ENCODE assay signal across 8 cellular contexts in the genomic region with DNA sequence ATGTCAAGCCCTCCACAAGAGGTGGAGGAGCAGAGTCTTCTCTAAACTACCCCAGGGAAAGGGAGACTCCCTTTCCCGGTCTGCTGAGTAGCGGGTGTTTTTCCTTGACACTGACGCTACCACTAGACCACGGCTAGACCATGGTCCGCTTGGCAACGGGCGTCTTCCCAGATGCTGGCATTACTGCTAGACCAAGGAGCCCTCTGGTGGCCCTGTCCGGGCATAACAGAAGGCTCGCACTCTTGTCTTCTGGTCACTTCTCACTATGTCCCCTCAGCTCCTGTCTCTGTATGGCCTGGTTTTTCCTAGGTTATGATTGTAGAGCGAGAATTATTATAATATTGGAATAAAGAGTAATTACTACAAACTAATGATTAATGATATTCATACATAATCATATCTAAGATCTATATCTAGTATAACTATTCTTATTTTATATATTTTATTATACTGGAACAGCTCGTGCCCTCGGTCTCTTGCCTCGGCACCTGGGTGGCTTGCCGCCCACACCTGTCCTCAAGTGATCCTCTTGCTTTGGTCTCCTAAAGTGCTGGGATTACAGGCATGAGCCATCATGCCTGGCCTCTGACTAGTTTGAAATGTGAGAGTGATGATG. TPM values are rescaled to one million over a fixed set of nuclear protein-coding genes. Genes with fewer than 3 reads are reported as not detected.
DNase-seq lines count a peak whose midpoint lies in the region; ATAC-seq, FAIRE-seq and TF ChIP-seq lines count a peak whose summit lies in the region.
"Not testable (repeated sequence)": the region's sequence is repeated elsewhere in the genome, so short reads cannot be mapped to it uniquely, and the experiment has no call there.

No MANE protein-coding gene starts in this region.

- H3K36me3 Mint-ChIP-seq in brain = not testable (repeated sequence)

- not testable (repeated sequence) for H3K27me3 ChIP-seq in gastroesophageal sphincter

- CTCF ChIA-PET in A549 (lab: Yijun Ruan, JAX) = interaction anchor here (0.6 to 7.7 kb wide), 29 partner anchors 8 to 702 kb away, joined by 3 to 101 read pairs (median 4); a partner anchor contains a TSS

- TF ChIP-seq RAD21 in A549 (conservative IDR thresholded peaks at IDR 0.05 in 1 of 2, IDR thresholded peaks at IDR 0.05 in 1 of 2) = peak; percentile 71 to 73

- peaks cover 11% of the 10 kb centered on the region for H3K27me3 Mint-ChIP-seq in brain

- TF ChIP-seq POLR2A in A549 (IDR thresholded peaks at IDR 0.05; ENCODE audit: low read length); gastroesophageal sphincter (IDR thresholded peaks at IDR 0.05): not testable (repeated sequence)

- POLR2A ChIA-PET in A549 (lab: Yijun Ruan, JAX) = not testable (repeated sequence)

- FAIRE-seq in A549 (lab: Jason Lieb, UNC) = not testable (repeated sequence)

- not testable (repeated sequence) for H3K4me1 ChIP-seq in A549, gastroesophageal sphincter

- H3K27ac Mint-ChIP-seq in brain = not testable (repeated sequence)

- peak in 1 of 2 experiments; percentile 51; a peak in 2 of 6 replicates for ATAC-seq in A549
- not testable (repeated sequence) for ATAC-seq in gastroesophageal sphincter

- H3K9me3 ChIP-seq in A549, gastroesophageal sphincter: not testable (repeated sequence)

- not testable (repeated sequence) for H3K4me3 Mint-ChIP-seq in brain

- H3K4me1 Mint-ChIP-seq in brain = not testable (repeated sequence)

- H3K4me2 ChIP-seq in A549 = peak overlapping the region; percentile 60; the same call in 2 of the 3 replicates

- TF ChIP-seq CTCF in A549 (IDR thresholded peaks at IDR 0.05) (peak; percentile 56), GM12864 (IDR thresholded peaks at IDR 0.05; ENCODE audit: low read depth, low read length, missing control alignments) (peak; percentile 29), brain (conservative IDR thresholded peaks at IDR 0.05) (peak; percentile 58 to 70), gastroesophageal sphincter (IDR thresholded peaks at IDR 0.05) (peak; percentile 26 to 75 (median 64))

- not testable (repeated sequence) for H3K4me3 ChIP-seq in A549; GM12864 (ENCODE audit: low read depth, low read length); gastroesophageal sphincter; skeletal muscle cell (ENCODE audit: low read depth, low read length)

- 22% methylated on average over 14 of the region's 14 CpGs for WGBS in A549 (ENCODE audit: missing lambda C conversion rate)
- 49 to 51% methylated on average over 11 of the region's 14 CpGs for WGBS in gastroesophageal sphincter (ENCODE audit: low coverage in 1 of 2), 2 donors

- peaks cover 13 to 29% (median 20%) of the 10 kb centered on the region in 5 experiments for H3K9me3 Mint-ChIP-seq in brain

- TF ChIP-seq EP300 in A549 (IDR thresholded peaks at IDR 0.05); gastroesophageal sphincter (IDR thresholded peaks at IDR 0.05): not testable (repeated sequence)

- peak in 1 of 2 experiments; percentile 45 for DNase-seq in A549 (ENCODE audit: low read depth in 1 of 2, low spot score in 1 of 2)
- not testable (repeated sequence) for DNase-seq in GM12864 (ENCODE audit: low read depth)
- DNase-seq in NCI-H1105 treated with DMSO at 0.1 percent for 48 hours (lab: John Stamatoyannopoulos, UW) = peak; percentile 9
- peak; percentile 10 for DNase-seq in SK-N-DZ (ENCODE audit: low spot score)
- DNase-seq in lung microvascular endothelial cell (ENCODE audit: low read depth in 2 of 2) = peak; percentile 47 to 48
- DNase-seq in skeletal muscle cell (ENCODE audit: low read depth) = peak; percentile 0

- not testable (repeated sequence) for H3K36me3 ChIP-seq in gastroesophageal sphincter

- H3K27ac ChIP-seq in A549, gastroesophageal sphincter: not testable (repeated sequence)

TF ChIP-seq in A549, 52 proteins besides CTCF, POLR2A, EP300 and RAD21:
- peak; percentile 75 for TF ChIP-seq SMC3 (IDR thresholded peaks at IDR 0.05)

RNA-seq across cellular contexts. Expression of a gene that starts 38.4 kb away (rescaled TPM):
- polyA plus RNA-seq in A549 (2011; rRNA removed) (not detected in 2 replicates), A549 (2017; fragmentation: RNase III; extraction: RNeasy Plus Mini Kit Qiagen cat#74134 plus additional on column Dnase treatment) (not detected in 3 replicates), brain (ENCODE audit: insufficient read depth, low read depth, low replicate concordance) (not detected)
- polyA plus RNA-seq in A549 (2012; cell fraction: cytosol; rRNA removed) = not detected in 2 replicates
- not detected in 2 replicates for polyA plus RNA-seq in A549 (2012; cell fraction: nucleus; rRNA removed)
- polyA minus RNA-seq in A549 (2011; rRNA and poly(A)+ RNA removed) = not detected in 2 replicates
- polyA plus RNA-seq in SK-N-DZ (2014; cell fraction: cytosol; rRNA removed) = not detected in 2 replicates
- not detected in 2 replicates for polyA plus RNA-seq in SK-N-DZ (2014; cell fraction: nucleus; rRNA removed)
- total RNA-seq in gastroesophageal sphincter (not detected), lung microvascular endothelial cell (not detected in 2 replicates)

RNA-seq across cellular contexts. Expression of a gene that starts 52.5 kb away (rescaled TPM):
- polyA plus RNA-seq in A549 (2011; rRNA removed) (0.04 and 0.05 TPM in 2 replicates), A549 (2017; fragmentation: RNase III; extraction: RNeasy Plus Mini Kit Qiagen cat#74134 plus additional on column Dnase treatment) (not detected in 3 replicates), brain (ENCODE audit: insufficient read depth, low read depth, low replicate concordance) (0.61 TPM)
- 0.01 TPM in 1 of 2 replicates, not detected in the other for polyA plus RNA-seq in A549 (2012; cell fraction: cytosol; rRNA removed)
- polyA plus RNA-seq in A549 (2012; cell fraction: nucleus; rRNA removed) = not detected in 2 replicates
- polyA minus RNA-seq in A549 (2011; rRNA and poly(A)+ RNA removed) = not detected in 2 replicates
- polyA plus RNA-seq in SK-N-DZ (2014; cell fraction: cytosol; rRNA removed) = not detected in 2 replicates
- polyA plus RNA-seq in SK-N-DZ (2014; cell fraction: nucleus; rRNA removed) = not detected in 2 replicates
- total RNA-seq in gastroesophageal sphincter (1 to 10 TPM; 1.6 to 5.4 (median 2.3) TPM), lung microvascular endothelial cell (under 0.01 and 0.99 TPM in 2 replicates)
